8 cellular contexts compared by ENCODE assay signal in genomic region chr1:234969011-234969441, GRCh38.
A peak's percentile ranks its signal among the peaks of the same experiment; 100 is the strongest.
DNase-seq lines count a peak whose midpoint lies in the region; ATAC-seq, FAIRE-seq and TF ChIP-seq lines count a peak whose summit lies in the region.

No MANE protein-coding gene starts in this region.

- TF ChIP-seq CTCF in natural killer cell (IDR thresholded peaks at IDR 0.05) (no peak), K562 (IDR thresholded peaks at IDR 0.05 in 2 of 3, conservative IDR thresholded peaks at IDR 0.05 in 1 of 3; ENCODE audit: insufficient read depth in 2 of 3, low read depth in 1 of 3, low read length in 3 of 3) (no peak), nephron (IDR thresholded peaks at IDR 0.05; ENCODE audit: unreplicated experiment in 3 of 3) (no peak), endothelial cell (IDR thresholded peaks at IDR 0.05; ENCODE audit: unreplicated experiment) (no peak)

- CTCF ChIA-PET in K562 (lab: Yijun Ruan, JAX; ENCODE audit: low intra/inter-chr PET ratio): no interaction called here

- ATAC-seq in natural killer cell treated with Interleukin-12 subunit alpha and Interleukin-12 subunit beta and Interleukin-15 and Interleukin-18, amount 100 ng/mL, for 72 hours: no peak
- ATAC-seq in natural killer cell: no peak
- no peak for ATAC-seq in K562

- intact Hi-C loops in natural killer cell (cut with micrococcal nuclease) (no loop called here), K562 (cut with micrococcal nuclease) (no loop called here)

- peaks cover 19 to 59% of the 10 kb centered on the region in 2 experiments for H3K4me1 ChIP-seq in K562 (replicated peaks in 1 of 2; ENCODE audit: control insufficient read depth in 2 of 2, insufficient read depth in 2 of 2, low read length in 2 of 2)

- H4K20me1 ChIP-seq in K562 (replicated peaks; ENCODE audit: control insufficient read depth, insufficient read depth, low read length): no peaks in the 10 kb centered on the region

- H3K4me3 Mint-ChIP-seq in natural killer cell treated with Interleukin-12 subunit alpha and Interleukin-12 subunit beta and Interleukin-15 and Interleukin-18, amount 100 ng/mL, for 72 hours: peak overlapping the region; percentile 34
- H3K4me3 Mint-ChIP-seq in natural killer cell (no peak overlapping the region), nephron (peak overlapping the region in 2 of 3 experiments; percentile 36 to 67), endothelial cell (ENCODE audit: unreplicated experiment) (no peak overlapping the region)

- no peak for TF ChIP-seq RAD21 in K562 (CRISPR knock-in tag; conservative IDR thresholded peaks at IDR 0.05 in 1 of 2, IDR thresholded peaks at IDR 0.05 in 1 of 2)

- H3K9me3 Mint-ChIP-seq in natural killer cell treated with Interleukin-12 subunit alpha and Interleukin-12 subunit beta and Interleukin-15 and Interleukin-18, amount 100 ng/mL, for 72 hours: peaks cover 3% of the 10 kb centered on the region
- H3K9me3 Mint-ChIP-seq in natural killer cell (no peaks in the 10 kb centered on the region), nephron (no peaks in the 10 kb centered on the region), endothelial cell (ENCODE audit: unreplicated experiment) (no peaks in the 10 kb centered on the region)

- POLR2A ChIA-PET in K562 (lab: Yijun Ruan, JAX): no interaction called here

- no peaks in the 10 kb centered on the region for H3K27me3 ChIP-seq in K562 (ENCODE audit: control insufficient read depth in 2 of 2, insufficient read depth in 2 of 2, low read length in 2 of 2)

- peak overlapping the region; percentile 83 for H2AFZ ChIP-seq in K562 (ENCODE audit: low read depth, low read length)

- WGBS in K562 (ENCODE audit: insufficient coverage, low coverage, missing lambda C conversion rate): 42% methylated on average over 4 of the region's 4 CpGs

- peaks cover 62 to 68% of the 10 kb centered on the region in 2 donors for H3K4me1 Mint-ChIP-seq in natural killer cell treated with Interleukin-12 subunit alpha and Interleukin-12 subunit beta and Interleukin-15 and Interleukin-18, amount 100 ng/mL, for 72 hours (ENCODE audit: low read depth in 2 of 2)
- peaks cover 33 to 38% of the 10 kb centered on the region in 2 donors for H3K4me1 Mint-ChIP-seq in natural killer cell
- peaks cover 67% of the 10 kb centered on the region for H3K4me1 Mint-ChIP-seq in nephron
- H3K4me1 Mint-ChIP-seq in endothelial cell (ENCODE audit: unreplicated experiment): peaks cover 35% of the 10 kb centered on the region

- H3K4me3 ChIP-seq in K562: no peak overlapping the region

- in situ Hi-C loops in K562 (cut with MboI): no loop called here

- no peaks in the 10 kb centered on the region for H3K27me3 Mint-ChIP-seq in natural killer cell treated with Interleukin-12 subunit alpha and Interleukin-12 subunit beta and Interleukin-15 and Interleukin-18, amount 100 ng/mL, for 72 hours
- H3K27me3 Mint-ChIP-seq in natural killer cell (ENCODE audit: low read depth in 2 of 2) (peaks cover 7 to 10% of the 10 kb centered on the region in 2 donors), nephron (ENCODE audit: low read depth) (no peaks in the 10 kb centered on the region), endothelial cell (ENCODE audit: unreplicated experiment) (peaks cover 3% of the 10 kb centered on the region)

- no peak overlapping the region for H3K4me2 ChIP-seq in K562 (ENCODE audit: insufficient read depth, low read length)

- no peaks in the 10 kb centered on the region for H3K36me3 ChIP-seq in K562 (ENCODE audit: control insufficient read depth, insufficient read depth, low read length)

- FAIRE-seq in K562 (lab: Jason Lieb, UNC): no peak

- no peak overlapping the region for H3K9ac ChIP-seq in K562 (ENCODE audit: insufficient read depth in 1 of 2, low read depth in 2 of 2, low read length in 2 of 2)

- H3K9me1 ChIP-seq in K562 (ENCODE audit: control insufficient read depth, insufficient read depth, low read length): no peaks in the 10 kb centered on the region

- TF ChIP-seq EP300 in K562 (IDR thresholded peaks at IDR 0.05; ENCODE audit: low read length): no peak

- H3K9me3 ChIP-seq in K562 (replicated peaks; ENCODE audit: control insufficient read depth, insufficient read depth, low read depth, low read length): no peaks in the 10 kb centered on the region; the same call in 1 of the 2 replicates

- H3K27ac ChIP-seq in K562 (ENCODE audit: extremely low read depth, low read depth, low read length): no peak overlapping the region

- H3K79me2 ChIP-seq in K562 (ENCODE audit: control insufficient read depth, insufficient read depth, low read length): no peaks in the 10 kb centered on the region

- TF ChIP-seq POLR2A in K562 (conservative IDR thresholded peaks at IDR 0.05): no peak

- no peaks in the 10 kb centered on the region for H3K36me3 Mint-ChIP-seq in natural killer cell treated with Interleukin-12 subunit alpha and Interleukin-12 subunit beta and Interleukin-15 and Interleukin-18, amount 100 ng/mL, for 72 hours
- H3K36me3 Mint-ChIP-seq in natural killer cell: no peaks in the 10 kb centered on the region
- H3K36me3 Mint-ChIP-seq in nephron (ENCODE audit: low read depth): no peaks in the 10 kb centered on the region
- H3K36me3 Mint-ChIP-seq in endothelial cell (ENCODE audit: low read depth, unreplicated experiment): no peaks in the 10 kb centered on the region

- no peak for DNase-seq in natural killer cell treated with Interleukin-12 subunit alpha and Interleukin-12 subunit beta and Interleukin-15 and Interleukin-18, amount 100 ng/mL, for 72 hours (ENCODE audit: low spot score)
- DNase-seq in natural killer cell: no peak
- DNase-seq in K562 (ENCODE audit: extremely low read depth in 1 of 4, low spot score in 3 of 4): no peak
- DNase-seq in SIG-M5 treated with dmso at 0.1 percent for 504 hours (lab: John Stamatoyannopoulos, UW; ENCODE audit: unreplicated experiment): no peak
- no peak for DNase-seq in A172 (ENCODE audit: low spot score)
- no peak for DNase-seq in endothelial cell (ENCODE audit: low spot score)
- no peak for DNase-seq in activated CD4-positive, alpha-beta T cell treated with anti-CD3 and anti-CD28 coated beads, Interleukin-2, amount 50 U/mL, for 4 hours

- peak overlapping the region; percentile 93 to 98 for H3K27ac Mint-ChIP-seq in natural killer cell treated with Interleukin-12 subunit alpha and Interleukin-12 subunit beta and Interleukin-15 and Interleukin-18, amount 100 ng/mL, for 72 hours
- H3K27ac Mint-ChIP-seq in natural killer cell (no peak overlapping the region), nephron (peak overlapping the region; percentile 98 to 99 (median 99)), endothelial cell (ENCODE audit: unreplicated experiment) (no peak overlapping the region)

- no TSS peak for BruUV-seq in K562 (replicated peaks; lab: Mats Ljungman, UMichigan)

TF ChIP-seq in K562, 482 proteins besides CTCF, POLR2A, EP300 and RAD21 (continues in another document):
- TF ChIP-seq, protein P1, sequence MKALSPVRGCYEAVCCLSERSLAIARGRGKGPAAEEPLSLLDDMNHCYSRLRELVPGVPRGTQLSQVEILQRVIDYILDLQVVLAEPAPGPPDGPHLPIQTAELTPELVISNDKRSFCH (CRISPR knock-in tag; IDR thresholded peaks at IDR 0.05): no peak
- TF ChIP-seq, protein P1 (tag; IDR thresholded peaks at IDR 0.05): peak; percentile 32; the same call in 1 of the 2 replicates
- TF ChIP-seq MITF (IDR thresholded peaks at IDR 0.05): no peak
- TF ChIP-seq ELF1 (tag; IDR thresholded peaks at IDR 0.05): no peak
- 0 out of 2 replicates have a peak, but pooled peaks have one; percentile 38 for TF ChIP-seq SMAD3 (CRISPR knock-in tag; conservative IDR thresholded peaks at IDR 0.05)
- peak in 1 of 2 experiments; percentile 31 for TF ChIP-seq E2F6 (IDR thresholded peaks at IDR 0.05; ENCODE audit: borderline replicate concordance in 1 of 2, extremely low read depth in 1 of 2, insufficient read depth in 1 of 2, insufficient read length in 1 of 2, low read depth in 1 of 2, low read length in 1 of 2, poor library complexity in 1 of 2, severe bottlenecking in 1 of 2)

Comparison
In these comparisons a context has a peak if more than half of its experiments do, and no peak if none do; other contexts are left out.
1. H3K27ac Mint-ChIP-seq: peak in natural killer cell treated with Interleukin-12 subunit alpha and Interleukin-12 subunit beta and Interleukin-15 and Interleukin-18, amount 100 ng/mL, for 72 hours (2 of 2) and nephron (3 of 3); none in natural killer cell (0 of 2) and endothelial cell (single experiment).
2. H3K4me3 Mint-ChIP-seq: peak in natural killer cell treated with Interleukin-12 subunit alpha and Interleukin-12 subunit beta and Interleukin-15 and Interleukin-18, amount 100 ng/mL, for 72 hours (single experiment) and nephron (2 of 3); none in natural killer cell (single experiment) and endothelial cell (single experiment).